19 cellular contexts compared by ENCODE assay signal in genomic region chrX:1111543-1112300, GRCh38.
A peak's percentile ranks its signal among the peaks of the same experiment; 100 is the strongest.
DNase-seq lines count a peak whose midpoint lies in the region; ATAC-seq and TF ChIP-seq lines count a peak whose summit lies in the region.
"Had no signal": no experiment of that assay in that cellular context is flagged by ENCODE, and none has a peak within 500 bp of the region (broad histone marks: within the 10 kb centered on the region; RNA-seq: fewer than 3 reads in every experiment).

No MANE protein-coding gene starts in this region.

- intact Hi-C loops in activated CD4-positive, alpha-beta T cell treated with anti-CD3 and anti-CD28 coated beads, Interleukin-2, amount 10 ng/mL, durations not matched to agents 24 days and 14 days (cut with micrococcal nuclease): no loop called here

- H3K4me3 Mint-ChIP-seq in activated CD4-positive, alpha-beta T cell treated with anti-CD3 and anti-CD28 coated beads, Interleukin-2, amount 10 ng/mL, durations not matched to agents 24 days and 14 days: peak overlapping the region; percentile 3
- H3K4me3 Mint-ChIP-seq in T-cell: peak overlapping the region; percentile 13 to 45 (median 35)
- peak overlapping the region; percentile 1 for H3K4me3 Mint-ChIP-seq in progenitor cell of endocrine pancreas (ENCODE audit: low read depth)
- H3K4me3 Mint-ChIP-seq: activated B cell treated with CpG ODN at 0.5 μM for 24 hours had no signal

- peaks cover 14% of the 10 kb centered on the region for H3K9me3 ChIP-seq in iPS-18c (ENCODE audit: control insufficient read depth, insufficient read depth, low read length)
- H3K9me3 ChIP-seq: suprapubic skin had no signal

- no peak for TF ChIP-seq CTCF in progenitor cell of endocrine pancreas (IDR thresholded peaks at IDR 0.05; ENCODE audit: unreplicated experiment)

- H3K4me3 ChIP-seq in iPS-18c (ENCODE audit: insufficient read depth, low read depth, low read length): peak overlapping the region; percentile 21; the same call in 1 of the 2 replicates
- H3K4me3 ChIP-seq: SJSA1, suprapubic skin had no signal

- H3K9me3 Mint-ChIP-seq in activated CD4-positive, alpha-beta T cell treated with anti-CD3 and anti-CD28 coated beads, Interleukin-2, amount 10 ng/mL, durations not matched to agents 24 days and 14 days: peaks cover 13% of the 10 kb centered on the region
- H3K9me3 Mint-ChIP-seq in T-cell (peaks cover 0 to 10% (median 7%) of the 10 kb centered on the region in 3 donors), progenitor cell of endocrine pancreas (ENCODE audit: low read depth) (no peaks in the 10 kb centered on the region)

- no peak for ATAC-seq in T-cell (replicated peaks in 1 of 4)

- peaks cover 16% of the 10 kb centered on the region for H3K27me3 Mint-ChIP-seq in activated CD4-positive, alpha-beta T cell treated with anti-CD3 and anti-CD28 coated beads, Interleukin-2, amount 10 ng/mL, durations not matched to agents 24 days and 14 days
- H3K27me3 Mint-ChIP-seq in T-cell (peaks cover 39 to 53% of the 10 kb centered on the region in 2 donors), progenitor cell of endocrine pancreas (peaks cover 68% of the 10 kb centered on the region)

- H3K4me1 Mint-ChIP-seq in activated CD4-positive, alpha-beta T cell treated with anti-CD3 and anti-CD28 coated beads, Interleukin-2, amount 10 ng/mL, durations not matched to agents 24 days and 14 days: peaks cover 2% of the 10 kb centered on the region
- peaks cover 8 to 19% (median 15%) of the 10 kb centered on the region in 3 donors for H3K4me1 Mint-ChIP-seq in T-cell
- H3K4me1 Mint-ChIP-seq in progenitor cell of endocrine pancreas (ENCODE audit: low read depth): peaks cover 6% of the 10 kb centered on the region
- H3K4me1 Mint-ChIP-seq: CD14-positive monocyte had no signal

- no peak overlapping the region for H3K27ac Mint-ChIP-seq in activated CD4-positive, alpha-beta T cell treated with anti-CD3 and anti-CD28 coated beads, Interleukin-2, amount 10 ng/mL, durations not matched to agents 24 days and 14 days
- H3K27ac Mint-ChIP-seq in T-cell (no peak overlapping the region), progenitor cell of endocrine pancreas (no peak overlapping the region)
- H3K27ac Mint-ChIP-seq: activated B cell treated with CpG ODN at 0.5 μM for 24 hours, CD14-positive monocyte had no signal

- CTCF ChIA-PET in T-cell (lab: Charles Lee): no interaction called here

- POLR2A ChIA-PET in T-cell (lab: Charles Lee): no interaction called here

- no peaks in the 10 kb centered on the region for H3K36me3 Mint-ChIP-seq in activated CD4-positive, alpha-beta T cell treated with anti-CD3 and anti-CD28 coated beads, Interleukin-2, amount 10 ng/mL, durations not matched to agents 24 days and 14 days (ENCODE audit: low read depth)
- no peaks in the 10 kb centered on the region for H3K36me3 Mint-ChIP-seq in T-cell
- no peaks in the 10 kb centered on the region for H3K36me3 Mint-ChIP-seq in progenitor cell of endocrine pancreas (ENCODE audit: insufficient read depth)
- H3K36me3 Mint-ChIP-seq: CD14-positive monocyte had no signal

- no peak for DNase-seq in activated CD4-positive, alpha-beta T cell treated with anti-CD3 and anti-CD28 coated beads, Interleukin-2, amount 10 ng/mL, durations not matched to agents 24 days and 14 days
- DNase-seq in activated CD4-positive, alpha-beta T cell treated with anti-CD3 and anti-CD28 coated beads for 4 hours: no peak
- no peak for DNase-seq in T-cell
- DNase-seq in progenitor cell of endocrine pancreas (ENCODE audit: low spot score, unreplicated experiment): no peak
- DNase-seq in Kasumi-1 (lab: John Stamatoyannopoulos, UW): no peak
- DNase-seq in HUDEP-2 (lab: John Stamatoyannopoulos, UW; ENCODE audit: unreplicated experiment in 76 of 76): no peak
- no peak for DNase-seq in NCI-H82 treated with DMSO at 0.1 percent for 48 hours (lab: John Stamatoyannopoulos, UW; ENCODE audit: unreplicated experiment)
- DNase-seq: activated B cell treated with CpG ODN at 0.5 μM for 24 hours; activated gamma-delta T cell; anterior cingulate cortex; hypothalamus; NCI-H1436; NCI-H2171; NCI-H774; stimulated activated CD4-positive, alpha-beta T cell treated with anti-CD3 and anti-CD28 coated beads, Interleukin-4, amount 100 ng/mL, for 1 hour had no signal
